ENCODE assay signal across 18 cellular contexts in the genomic region with DNA sequence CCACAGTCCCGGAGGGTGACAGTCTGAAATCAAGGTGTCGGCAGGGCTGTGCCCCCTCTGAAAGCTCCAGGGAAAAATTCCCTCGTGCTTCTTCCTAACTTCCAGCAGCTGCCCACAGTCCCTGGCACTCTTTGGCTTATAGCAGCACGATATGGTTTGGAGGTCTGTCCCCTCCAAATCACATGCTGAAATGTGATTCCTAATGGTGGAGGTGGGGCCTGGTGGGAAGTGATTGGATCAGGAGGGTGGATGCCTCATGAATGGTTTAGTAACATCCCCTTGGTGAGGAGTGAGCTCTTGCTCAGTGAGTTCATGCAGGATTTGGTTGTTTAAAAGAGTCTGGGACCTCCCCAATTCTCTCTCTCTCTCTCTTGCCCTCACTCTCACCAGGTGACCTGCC. TPM values are rescaled to one million over a fixed set of nuclear protein-coding genes. Genes with fewer than 3 reads are reported as not detected.
DNase-seq lines count a peak whose midpoint lies in the region; ATAC-seq and TF ChIP-seq lines count a peak whose summit lies in the region.
"Had no signal": no experiment of that assay in that cellular context is flagged by ENCODE, and none has a peak within 500 bp of the region (broad histone marks: within the 10 kb centered on the region; RNA-seq: fewer than 3 reads in every experiment).

No MANE protein-coding gene starts in this region.

- no peak overlapping the region for H3K4me3 ChIP-seq in endodermal cell (ENCODE audit: low read length)
- no peak overlapping the region for H3K4me3 ChIP-seq in psoas muscle
- peak overlapping the region in 1 of 3 donors; percentile 35 for H3K4me3 ChIP-seq in skeletal muscle tissue (ENCODE audit: low read length in 3 of 3)
- H3K4me3 ChIP-seq: GM12878, GM23248 had no signal

- peak; percentile 13 to 55 (median 36) for ATAC-seq in psoas muscle
- ATAC-seq in natural killer cell treated with Interleukin-12 subunit alpha and Interleukin-12 subunit beta and Interleukin-15 and Interleukin-18, amount 100 ng/mL, for 72 hours: no peak
- ATAC-seq in naive thymus-derived CD8-positive, alpha-beta T cell: no peak
- ATAC-seq: GM12878 had no signal

- no peaks in the 10 kb centered on the region for H3K9me3 Mint-ChIP-seq in endodermal cell
- no peaks in the 10 kb centered on the region for H3K9me3 Mint-ChIP-seq in progenitor cell of endocrine pancreas (ENCODE audit: low read depth)
- H3K9me3 Mint-ChIP-seq in Calu3 (ENCODE audit: low read depth, unreplicated experiment): no peaks in the 10 kb centered on the region
- H3K9me3 Mint-ChIP-seq in natural killer cell treated with Interleukin-12 subunit alpha and Interleukin-12 subunit beta and Interleukin-15 and Interleukin-18, amount 100 ng/mL, for 72 hours: no peaks in the 10 kb centered on the region
- H3K9me3 Mint-ChIP-seq in naive thymus-derived CD8-positive, alpha-beta T cell: no peaks in the 10 kb centered on the region
- H3K9me3 Mint-ChIP-seq: CD4-positive, alpha-beta memory T cell had no signal

- 91% methylated on average over 4 of the region's 4 CpGs; no CpG with 5 or more reads in 1 of the 2 experiments for WGBS in endodermal cell (ENCODE audit: insufficient coverage in 1 of 2, insufficient read length in 1 of 2), 2 experiments
- WGBS in psoas muscle, 3 donors: 24 to 34% (median 27%) methylated on average over 4 of the region's 4 CpGs

- H3K4me1 ChIP-seq in endodermal cell (ENCODE audit: control insufficient read depth, insufficient read depth, low read length) (peaks cover 3% of the 10 kb centered on the region), psoas muscle (no peaks in the 10 kb centered on the region), skeletal muscle tissue (ENCODE audit: control insufficient read depth in 3 of 3, insufficient read depth in 3 of 3, low read length in 3 of 3) (peaks cover 0 to 35% (median 19%) of the 10 kb centered on the region in 3 donors)

- peak; percentile 43 for DNase-seq in endodermal cell
- DNase-seq in left kidney (ENCODE audit: low read depth, low spot score): peak; percentile 23
- no peak for DNase-seq in psoas muscle
- no peak for DNase-seq in progenitor cell of endocrine pancreas (ENCODE audit: low spot score, unreplicated experiment)
- DNase-seq in Calu3: no peak
- DNase-seq in natural killer cell treated with Interleukin-12 subunit alpha and Interleukin-12 subunit beta and Interleukin-15 and Interleukin-18, amount 100 ng/mL, for 72 hours (ENCODE audit: low spot score): no peak
- no peak for DNase-seq in naive thymus-derived CD8-positive, alpha-beta T cell
- DNase-seq: C1 segment of cervical spinal cord; CD4-positive, alpha-beta memory T cell; COR-L47; DMS153; DND-41; GDM1; GM23248; H7; HCEC 1CT had no signal

- no peak overlapping the region for H3K9ac ChIP-seq in endodermal cell (ENCODE audit: extremely low read depth, low read length, poor library complexity, severe bottlenecking)
- H3K9ac ChIP-seq in skeletal muscle tissue (ENCODE audit: low read depth in 1 of 3, low read length in 3 of 3): peak overlapping the region in 1 of 3 donors; percentile 78
- H3K9ac ChIP-seq: GM23248 had no signal

- H3K36me3 ChIP-seq in endodermal cell (ENCODE audit: control insufficient read depth, insufficient read depth, low read length) (no peaks in the 10 kb centered on the region), psoas muscle (ENCODE audit: insufficient read depth in 1 of 2, low read depth in 1 of 2) (no peaks in the 10 kb centered on the region), skeletal muscle tissue (ENCODE audit: control insufficient read depth in 3 of 3, insufficient read depth in 3 of 3, low read length in 3 of 3) (peaks cover 0 to 5% (median 0%) of the 10 kb centered on the region in 3 donors)

- H3K9me3 ChIP-seq in endodermal cell (ENCODE audit: control insufficient read depth, low read length): no peaks in the 10 kb centered on the region
- H3K9me3 ChIP-seq in psoas muscle: no peaks in the 10 kb centered on the region
- no peaks in the 10 kb centered on the region for H3K9me3 ChIP-seq in skeletal muscle tissue (ENCODE audit: control insufficient read depth in 3 of 3, low read length in 3 of 3)

- POLR2A ChIA-PET in naive thymus-derived CD8-positive, alpha-beta T cell (lab: Charles Lee): no interaction called here

- intact Hi-C loops in psoas muscle (cut with DNase I): no loop called here
- intact Hi-C loops in Calu3 (cut with micrococcal nuclease; ENCODE audit: unreplicated experiment): loop anchor here (10.0 kb wide), 1 partner anchor 1058 kb away; a partner anchor contains a TSS

- H3K27me3 ChIP-seq in endodermal cell (ENCODE audit: control insufficient read depth, insufficient read depth, low read length, poor library complexity, severe bottlenecking) (no peaks in the 10 kb centered on the region), psoas muscle (ENCODE audit: insufficient read depth in 3 of 3, low read length in 2 of 3) (no peaks in the 10 kb centered on the region), skeletal muscle tissue (ENCODE audit: control insufficient read depth in 3 of 3, insufficient read depth in 3 of 3, low read length in 3 of 3) (no peaks in the 10 kb centered on the region)

- no peak overlapping the region for H3K4me3 Mint-ChIP-seq in endodermal cell
- no peak overlapping the region for H3K4me3 Mint-ChIP-seq in progenitor cell of endocrine pancreas (ENCODE audit: low read depth)
- no peak overlapping the region for H3K4me3 Mint-ChIP-seq in Calu3 (ENCODE audit: low read depth, unreplicated experiment)
- H3K4me3 Mint-ChIP-seq in natural killer cell treated with Interleukin-12 subunit alpha and Interleukin-12 subunit beta and Interleukin-15 and Interleukin-18, amount 100 ng/mL, for 72 hours: no peak overlapping the region
- H3K4me3 Mint-ChIP-seq in naive thymus-derived CD8-positive, alpha-beta T cell: no peak overlapping the region
- H3K4me3 Mint-ChIP-seq: CD4-positive, alpha-beta memory T cell had no signal

- TF ChIP-seq CTCF in endodermal cell (conservative IDR thresholded peaks at IDR 0.05) (no peak), psoas muscle (IDR thresholded peaks at IDR 0.05) (no peak), progenitor cell of endocrine pancreas (IDR thresholded peaks at IDR 0.05; ENCODE audit: unreplicated experiment) (no peak), Calu3 (IDR thresholded peaks at IDR 0.05; ENCODE audit: unreplicated experiment) (no peak)

- H3K27ac ChIP-seq in endodermal cell (ENCODE audit: low read depth, low read length) (no peak overlapping the region), psoas muscle (no peak overlapping the region), skeletal muscle tissue (ENCODE audit: low read depth, low read length) (peak overlapping the region; percentile 55)
- H3K27ac ChIP-seq: GM23248 had no signal

- H3K36me3 Mint-ChIP-seq in endodermal cell (ENCODE audit: low read depth): no peaks in the 10 kb centered on the region
- H3K36me3 Mint-ChIP-seq in progenitor cell of endocrine pancreas (ENCODE audit: insufficient read depth): no peaks in the 10 kb centered on the region
- no peaks in the 10 kb centered on the region for H3K36me3 Mint-ChIP-seq in Calu3 (ENCODE audit: insufficient read depth, unreplicated experiment)
- H3K36me3 Mint-ChIP-seq in natural killer cell treated with Interleukin-12 subunit alpha and Interleukin-12 subunit beta and Interleukin-15 and Interleukin-18, amount 100 ng/mL, for 72 hours: no peaks in the 10 kb centered on the region
- no peaks in the 10 kb centered on the region for H3K36me3 Mint-ChIP-seq in naive thymus-derived CD8-positive, alpha-beta T cell
- H3K36me3 Mint-ChIP-seq: CD4-positive, alpha-beta memory T cell had no signal

- H3K27ac Mint-ChIP-seq in endodermal cell (no peak overlapping the region), progenitor cell of endocrine pancreas (no peak overlapping the region), Calu3 (ENCODE audit: unreplicated experiment) (no peak overlapping the region)
- H3K27ac Mint-ChIP-seq in natural killer cell treated with Interleukin-12 subunit alpha and Interleukin-12 subunit beta and Interleukin-15 and Interleukin-18, amount 100 ng/mL, for 72 hours: no peak overlapping the region
- H3K27ac Mint-ChIP-seq in naive thymus-derived CD8-positive, alpha-beta T cell: peak overlapping the region in 1 of 10 donors; percentile 13

- BruUV-seq in Calu3 (replicated peaks; lab: Mats Ljungman, UMichigan): no TSS peak

- H3K4me1 Mint-ChIP-seq in endodermal cell (peaks cover 1% of the 10 kb centered on the region), progenitor cell of endocrine pancreas (ENCODE audit: low read depth) (no peaks in the 10 kb centered on the region), Calu3 (ENCODE audit: low read depth, unreplicated experiment) (no peaks in the 10 kb centered on the region)
- H3K4me1 Mint-ChIP-seq in natural killer cell treated with Interleukin-12 subunit alpha and Interleukin-12 subunit beta and Interleukin-15 and Interleukin-18, amount 100 ng/mL, for 72 hours (ENCODE audit: low read depth in 2 of 2): no peaks in the 10 kb centered on the region
- no peaks in the 10 kb centered on the region for H3K4me1 Mint-ChIP-seq in naive thymus-derived CD8-positive, alpha-beta T cell
- H3K4me1 Mint-ChIP-seq: CD4-positive, alpha-beta memory T cell had no signal

- H3K27me3 Mint-ChIP-seq in endodermal cell (ENCODE audit: insufficient read depth) (no peaks in the 10 kb centered on the region), progenitor cell of endocrine pancreas (peaks cover 21% of the 10 kb centered on the region), Calu3 (ENCODE audit: unreplicated experiment) (peaks cover 13% of the 10 kb centered on the region)
- peaks cover 0 to 3% of the 10 kb centered on the region in 2 donors for H3K27me3 Mint-ChIP-seq in natural killer cell treated with Interleukin-12 subunit alpha and Interleukin-12 subunit beta and Interleukin-15 and Interleukin-18, amount 100 ng/mL, for 72 hours
- H3K27me3 Mint-ChIP-seq in naive thymus-derived CD8-positive, alpha-beta T cell: peaks cover 0 to 6% (median 2%) of the 10 kb centered on the region in 5 donors

- CTCF ChIA-PET in Calu3 (lab: Charles Lee): no interaction called here

RNA-seq across cellular contexts. Expression of a gene that starts 51.1 kb away (rescaled TPM):
- total RNA-seq in endodermal cell (10 to 100 TPM; 18.5 to 21.3 TPM), psoas muscle (10 to 100 TPM; 10.2 to 20.1 (median 12.6) TPM), skeletal muscle tissue (52.7 TPM), progenitor cell of endocrine pancreas (19.7 and 20.1 TPM in 2 replicates), Calu3 (2022) (6.5 and 7.5 TPM in 2 replicates)
- 13.5 TPM for polyA plus RNA-seq in endodermal cell (2013, experiment 1 of 2)
- polyA plus RNA-seq in endodermal cell (2013, experiment 2 of 2): 12.8 TPM
- 10 to 100 TPM in 1 of 3 donors, 1 to 10 TPM in 2; 3.2 to 11.9 (median 9.1) TPM for polyA plus RNA-seq in psoas muscle
- total RNA-seq in natural killer cell treated with Interleukin-12 subunit alpha and Interleukin-12 subunit beta and Interleukin-15 and Interleukin-18, amount 100 ng/mL, for 72 hours: 10 to 100 TPM in 1 of 2 donors, 1 to 10 TPM in 1; 9.8 to 10.4 TPM
- 1 to 10 TPM; 7.4 to 8.4 TPM for total RNA-seq in naive thymus-derived CD8-positive, alpha-beta T cell
- polyA plus RNA-seq in naive thymus-derived CD8-positive, alpha-beta T cell: 1 to 10 TPM; 1.6 to 3.0 (median 2.2) TPM

Comparison
In these comparisons a context has a peak if more than half of its experiments do, and no peak if none do; other contexts are left out.
1. DNase-seq: peak in endodermal cell (single experiment) and left kidney (single experiment); none in psoas muscle (0 of 2), progenitor cell of endocrine pancreas (single experiment), Calu3 (single experiment), natural killer cell treated with Interleukin-12 subunit alpha and Interleukin-12 subunit beta and Interleukin-15 and Interleukin-18, amount 100 ng/mL, for 72 hours (single experiment) and naive thymus-derived CD8-positive, alpha-beta T cell (0 of 10).
2. ATAC-seq: peak in psoas muscle (4 of 4); none in natural killer cell treated with Interleukin-12 subunit alpha and Interleukin-12 subunit beta and Interleukin-15 and Interleukin-18, amount 100 ng/mL, for 72 hours (0 of 2) and naive thymus-derived CD8-positive, alpha-beta T cell (0 of 2).